ENCODE assay signal across 3 cellular contexts in genomic region chr2:208890486-208890885, GRCh38.
TF ChIP-seq lines count a peak whose summit lies in the region.

No MANE protein-coding gene starts in this region.

TF ChIP-seq in HepG2, 621 proteins besides CTCF, POLR2A, EP300 and RAD21:
- TF ChIP-seq SSRP1 (CRISPR knock-in tag; IDR thresholded peaks at IDR 0.05) (no peak), ZNF781 (CRISPR knock-in tag; IDR thresholded peaks at IDR 0.05; ENCODE audit: borderline replicate concordance, not compliant biosample characterization) (no peak), PLRG1 (conservative IDR thresholded peaks at IDR 0.05) (no peak), MAFF (IDR thresholded peaks at IDR 0.05; ENCODE audit: low read depth, low read length) (peak; percentile 85), ETS1 (CRISPR knock-in tag; IDR thresholded peaks at IDR 0.05) (no peak), ZNF546 (CRISPR knock-in tag; conservative IDR thresholded peaks at IDR 0.05) (no peak), ZNF672 (CRISPR knock-in tag; IDR thresholded peaks at IDR 0.05) (no peak), MAFK (conservative IDR thresholded peaks at IDR 0.05 in 1 of 2, IDR thresholded peaks at IDR 0.05 in 1 of 2; ENCODE audit: low read length in 2 of 2) (peak; percentile 87 to 92), BATF2 (CRISPR knock-in tag; IDR thresholded peaks at IDR 0.05) (no peak), MLX (CRISPR knock-in tag; IDR thresholded peaks at IDR 0.05) (no peak), ZNF816 (CRISPR knock-in tag; IDR thresholded peaks at IDR 0.05; ENCODE audit: borderline replicate concordance) (no peak), TEAD3 (CRISPR knock-in tag; optimal IDR thresholded peaks at IDR 0.05; ENCODE audit: borderline replicate concordance) (no peak)

TF ChIP-seq in IMR-90, 13 proteins besides CTCF, POLR2A, EP300 and RAD21:
- TF ChIP-seq RFX5 (IDR thresholded peaks at IDR 0.05; ENCODE audit: low read depth, low read length): no peak
- TF ChIP-seq MAFK (IDR thresholded peaks at IDR 0.05; ENCODE audit: low read depth, low read length): peak; percentile 62
- no peak for TF ChIP-seq NFE2L2 (IDR thresholded peaks at IDR 0.05; ENCODE audit: low read depth, low read length)

TF ChIP-seq in K562, 482 proteins besides CTCF, POLR2A, EP300 and RAD21:
- TF ChIP-seq MAFG (tag; conservative IDR thresholded peaks at IDR 0.05) (0 out of 2 replicates have a peak, but pooled peaks have one; percentile 21), XRCC4 (IDR thresholded peaks at IDR 0.05; ENCODE audit: extremely low read depth, insufficient read depth, insufficient read length) (no peak), C11orf30 (IDR thresholded peaks at IDR 0.05; ENCODE audit: low read depth) (peak; percentile 68), MAFK (IDR thresholded peaks at IDR 0.05; ENCODE audit: low read length) (peak; percentile 53), MAFF (IDR thresholded peaks at IDR 0.05; ENCODE audit: low read length) (peak; percentile 34; the same call in 1 of the 2 replicates), ZNF316 (IDR thresholded peaks at IDR 0.05) (peak; percentile 65), RHOXF2B (CRISPR knock-in tag; conservative IDR thresholded peaks at IDR 0.05) (no peak)
